8 cellular contexts compared by ENCODE assay signal in the genomic region with DNA sequence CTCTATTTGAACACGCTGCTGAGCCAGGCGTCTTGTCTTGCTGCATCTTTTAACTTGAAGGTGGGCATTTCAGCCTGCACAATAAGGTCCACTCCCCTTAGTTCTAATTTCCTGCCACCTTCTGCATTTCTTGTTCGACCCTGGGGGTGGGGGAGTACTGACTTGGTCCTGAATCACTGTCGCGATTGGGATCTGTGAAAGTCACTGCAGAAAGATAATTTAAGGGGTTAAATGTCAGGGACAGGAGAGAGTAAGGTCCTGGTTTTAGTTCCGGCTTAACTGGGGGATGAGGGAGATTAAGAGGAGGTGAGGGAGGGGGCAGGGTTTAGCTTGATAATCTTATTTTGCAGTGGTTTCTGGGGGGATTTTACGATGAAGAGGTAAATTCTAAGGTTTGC.
DNase-seq lines count a peak whose midpoint lies in the region; ATAC-seq and TF ChIP-seq lines count a peak whose summit lies in the region.

No MANE protein-coding gene starts in this region.

- peaks cover 2% of the 10 kb centered on the region for H3K36me3 Mint-ChIP-seq in activated naive CD8-positive, alpha-beta T cell treated with anti-CD3 and anti-CD28 coated beads, Interleukin-2, amount 10 ng/mL, durations not matched to agents 7 days and 5 days

- peak overlapping the region; percentile 84 for H3K27ac ChIP-seq in layer of hippocampus (ENCODE audit: low read depth, low read length)
- H3K27ac ChIP-seq in stomach = peak overlapping the region; percentile 44 to 84 (median 72)

- H3K9me3 Mint-ChIP-seq in activated naive CD8-positive, alpha-beta T cell treated with anti-CD3 and anti-CD28 coated beads, Interleukin-2, amount 10 ng/mL, durations not matched to agents 7 days and 5 days = no peaks in the 10 kb centered on the region

- peaks cover 6 to 78% (median 52%) of the 10 kb centered on the region in 4 donors for H3K4me1 ChIP-seq in stomach

- peak overlapping the region; percentile 37 to 51 (median 44) for H3K4me3 ChIP-seq in stomach

- WGBS in stomach, 5 donors = 12 to 26% (median 18%) methylated on average over 7 of the region's 7 CpGs

- ATAC-seq in activated naive CD8-positive, alpha-beta T cell treated with anti-CD3 and anti-CD28 coated beads, Interleukin-2, amount 10 ng/mL, durations not matched to agents 7 days and 5 days (ENCODE audit: low read depth) = no peak
- no peak for ATAC-seq in HG02623 (IDR thresholded peaks at IDR 0.05; ENCODE audit: unreplicated experiment)

- intact Hi-C loops in stomach (cut with DNase I; ENCODE audit: low total_unique reads) = loop anchor here (5.0 kb wide), 1 partner anchor 279 kb away; no protein-coding TSS in a partner anchor

- TF ChIP-seq POLR2A in stomach (IDR thresholded peaks at IDR 0.05) = no peak

- H3K27me3 ChIP-seq in layer of hippocampus (ENCODE audit: control insufficient read depth, insufficient read depth, low read length) (no peaks in the 10 kb centered on the region), stomach (no peaks in the 10 kb centered on the region)

- peak overlapping the region; percentile 85 for H3K4me3 Mint-ChIP-seq in activated naive CD8-positive, alpha-beta T cell treated with anti-CD3 and anti-CD28 coated beads, Interleukin-2, amount 10 ng/mL, durations not matched to agents 7 days and 5 days

- H3K27ac Mint-ChIP-seq in activated naive CD8-positive, alpha-beta T cell treated with anti-CD3 and anti-CD28 coated beads, Interleukin-2, amount 10 ng/mL, durations not matched to agents 7 days and 5 days = peak overlapping the region; percentile 86

- no peaks in the 10 kb centered on the region for H3K9me3 ChIP-seq in stomach

- POLR2A ChIA-PET in activated naive CD8-positive, alpha-beta T cell treated with anti-CD3 and anti-CD28 coated beads, Interleukin-2, amount 10 ng/mL, durations not matched to agents 7 days and 5 days (lab: Charles Lee) = interaction anchor here (0.7 to 6.1 kb wide), 6 partner anchors 46 to 254 kb away, joined by 3 to 42 read pairs (median 6); partner anchors contain the start of genes MRPS6 and SLC5A3

- peaks cover 55% of the 10 kb centered on the region for H3K4me1 Mint-ChIP-seq in activated naive CD8-positive, alpha-beta T cell treated with anti-CD3 and anti-CD28 coated beads, Interleukin-2, amount 10 ng/mL, durations not matched to agents 7 days and 5 days

- no peak for TF ChIP-seq EP300 in stomach (IDR thresholded peaks at IDR 0.05)

- DNase-seq in NCI-H2227 (lab: John Stamatoyannopoulos, UW; ENCODE audit: unreplicated experiment) (peak; percentile 25), NCI-H2227 treated with DMSO at 0.1 percent for 48 hours (lab: John Stamatoyannopoulos, UW) (no peak), stomach (no peak), medulla oblongata (ENCODE audit: extremely low spot score) (no peak), HuH-7.5 (ENCODE audit: low spot score) (no peak)
- DNase-seq in activated naive CD8-positive, alpha-beta T cell treated with anti-CD3 and anti-CD28 coated beads, Interleukin-2, amount 10 ng/mL, durations not matched to agents 7 days and 5 days = no peak

- H3K36me3 ChIP-seq in stomach = no peaks in the 10 kb centered on the region

- no peaks in the 10 kb centered on the region for H3K27me3 Mint-ChIP-seq in activated naive CD8-positive, alpha-beta T cell treated with anti-CD3 and anti-CD28 coated beads, Interleukin-2, amount 10 ng/mL, durations not matched to agents 7 days and 5 days

- no peak for TF ChIP-seq CTCF in stomach (IDR thresholded peaks at IDR 0.05)
